Comparison of ENCODE assay signal across 15 cellular contexts in genomic region chr20:57250607-57251343, GRCh38. TPM values are rescaled to one million over a fixed set of nuclear protein-coding genes. Genes with fewer than 3 reads are reported as not detected.
A peak's percentile ranks its signal among the peaks of the same experiment; 100 is the strongest.
DNase-seq lines count a peak whose midpoint lies in the region; ATAC-seq and TF ChIP-seq lines count a peak whose summit lies in the region.
"Had no signal": no experiment of that assay in that cellular context is flagged by ENCODE, and none has a peak within 500 bp of the region (broad histone marks: within the 10 kb centered on the region; RNA-seq: fewer than 3 reads in every experiment).

No MANE protein-coding gene starts in this region.

- H3K27ac Mint-ChIP-seq in activated T-helper 1 cell treated with anti-CD3 and anti-CD28 coated beads, Interleukin-12 subunit alpha, Interleukin-12 subunit beta, Interleukin-2, Interleukin-4 antibody, amounts not matched to agents 30 ng/mL and 10 ng/mL and 1 ng/mL, durations not matched to agents 14 hours and 24 hours and 36 hours, result no peak overlapping the region
- peak overlapping the region in 4 of 10 donors; percentile 37 to 79 (median 54) for H3K27ac Mint-ChIP-seq in naive thymus-derived CD8-positive, alpha-beta T cell
- H3K27ac Mint-ChIP-seq: stimulated activated naive CD8-positive, alpha-beta T cell treated with anti-CD3 and anti-CD28 coated beads, Interleukin-15, Interleukin-2, amounts not matched to agents 100 ng/mL and 50 ng/mL, for 24 hours had no signal

- H3K27me3 Mint-ChIP-seq in activated T-helper 1 cell treated with anti-CD3 and anti-CD28 coated beads, Interleukin-12 subunit alpha, Interleukin-12 subunit beta, Interleukin-2, Interleukin-4 antibody, amounts not matched to agents 30 ng/mL and 10 ng/mL and 1 ng/mL, durations not matched to agents 14 hours and 24 hours and 36 hours (ENCODE audit: insufficient read depth), result peaks cover 3% of the 10 kb centered on the region
- H3K27me3 Mint-ChIP-seq in naive thymus-derived CD8-positive, alpha-beta T cell, result peaks cover 6 to 50% (median 20%) of the 10 kb centered on the region in 5 donors

- intact Hi-C loops in activated T-helper 1 cell treated with anti-CD3 and anti-CD28 coated beads, Interleukin-12 subunit alpha, Interleukin-12 subunit beta, Interleukin-2, Interleukin-4 antibody, amounts not matched to agents 30 ng/mL and 10 ng/mL and 1 ng/mL, durations not matched to agents 14 hours and 24 hours and 36 hours (cut with micrococcal nuclease), result no loop called here

- DNase-seq in activated T-helper 1 cell treated with anti-CD3 and anti-CD28 coated beads, Interleukin-12 subunit alpha, Interleukin-12 subunit beta, Interleukin-2, Interleukin-4 antibody, amounts not matched to agents 30 ng/mL and 10 ng/mL and 1 ng/mL, durations not matched to agents 14 hours and 24 hours and 36 hours (ENCODE audit: low spot score), result peak; percentile 4
- DNase-seq in naive thymus-derived CD8-positive, alpha-beta T cell, result peak in 3 of 10 donors; percentile 3 to 20 (median 7)
- no peak for DNase-seq in HUDEP-2 (lab: John Stamatoyannopoulos, UW; ENCODE audit: unreplicated experiment in 76 of 76)
- DNase-seq in GM20000 (ENCODE audit: low spot score), result no peak
- no peak for DNase-seq in NCI-H2196 (lab: John Stamatoyannopoulos, UW; ENCODE audit: unreplicated experiment)
- DNase-seq: cortex of kidney, NCI-H1092 treated with DMSO at 0.1 percent for 48 hours, NCI-H774, nucleus accumbens had no signal

- ATAC-seq in GM19467 (IDR thresholded peaks at IDR 0.05; ENCODE audit: unreplicated experiment) (peak; percentile 64), GM18519 (IDR thresholded peaks at IDR 0.05; ENCODE audit: low FRiP score, unreplicated experiment) (no peak)
- peak in 1 of 2 donors; percentile 88 for ATAC-seq in naive thymus-derived CD8-positive, alpha-beta T cell

- peak overlapping the region; percentile 45 for H3K27ac ChIP-seq in KOPT-K1 (ENCODE audit: low read depth, low read length, poor library complexity, severe bottlenecking)

- TF ChIP-seq CTCF in GM20000 (IDR thresholded peaks at IDR 0.05; ENCODE audit: extremely low read depth, missing control alignments), result no peak

- peaks cover 13% of the 10 kb centered on the region for H3K4me1 Mint-ChIP-seq in activated T-helper 1 cell treated with anti-CD3 and anti-CD28 coated beads, Interleukin-12 subunit alpha, Interleukin-12 subunit beta, Interleukin-2, Interleukin-4 antibody, amounts not matched to agents 30 ng/mL and 10 ng/mL and 1 ng/mL, durations not matched to agents 14 hours and 24 hours and 36 hours (ENCODE audit: low read depth)
- peaks cover 0 to 14% (median 5%) of the 10 kb centered on the region in 4 donors for H3K4me1 Mint-ChIP-seq in naive thymus-derived CD8-positive, alpha-beta T cell

- POLR2A ChIA-PET in naive thymus-derived CD8-positive, alpha-beta T cell (lab: Charles Lee), result no interaction called here

- no peaks in the 10 kb centered on the region for H3K36me3 Mint-ChIP-seq in activated T-helper 1 cell treated with anti-CD3 and anti-CD28 coated beads, Interleukin-12 subunit alpha, Interleukin-12 subunit beta, Interleukin-2, Interleukin-4 antibody, amounts not matched to agents 30 ng/mL and 10 ng/mL and 1 ng/mL, durations not matched to agents 14 hours and 24 hours and 36 hours (ENCODE audit: low read depth)
- peaks cover 0 to 7% (median 0%) of the 10 kb centered on the region in 3 donors for H3K36me3 Mint-ChIP-seq in naive thymus-derived CD8-positive, alpha-beta T cell

- H3K9me3 ChIP-seq in KOPT-K1 (ENCODE audit: insufficient read depth, low read length, poor library complexity, severe bottlenecking), result peaks cover 4% of the 10 kb centered on the region

- H3K9me3 Mint-ChIP-seq in activated T-helper 1 cell treated with anti-CD3 and anti-CD28 coated beads, Interleukin-12 subunit alpha, Interleukin-12 subunit beta, Interleukin-2, Interleukin-4 antibody, amounts not matched to agents 30 ng/mL and 10 ng/mL and 1 ng/mL, durations not matched to agents 14 hours and 24 hours and 36 hours, result no peaks in the 10 kb centered on the region
- H3K9me3 Mint-ChIP-seq in naive thymus-derived CD8-positive, alpha-beta T cell, result peaks cover 0 to 6% (median 2%) of the 10 kb centered on the region in 9 donors

- no peaks in the 10 kb centered on the region for H3K36me3 ChIP-seq in KOPT-K1 (ENCODE audit: insufficient read depth, low read length)

- no peak overlapping the region for H3K4me3 Mint-ChIP-seq in activated T-helper 1 cell treated with anti-CD3 and anti-CD28 coated beads, Interleukin-12 subunit alpha, Interleukin-12 subunit beta, Interleukin-2, Interleukin-4 antibody, amounts not matched to agents 30 ng/mL and 10 ng/mL and 1 ng/mL, durations not matched to agents 14 hours and 24 hours and 36 hours
- H3K4me3 Mint-ChIP-seq in naive thymus-derived CD8-positive, alpha-beta T cell, result peak overlapping the region in 7 of 10 donors; percentile 28 to 79 (median 46)
- H3K4me3 Mint-ChIP-seq: stimulated activated naive CD8-positive, alpha-beta T cell treated with anti-CD3 and anti-CD28 coated beads, Interleukin-15, Interleukin-2, amounts not matched to agents 100 ng/mL and 50 ng/mL, for 24 hours had no signal

RNA-seq across cellular contexts. Expression of gene BMP7, which starts 15.7 kb away (rescaled TPM):
- 0.12 and 0.21 TPM in 2 replicates for total RNA-seq in activated T-helper 1 cell treated with anti-CD3 and anti-CD28 coated beads, Interleukin-12 subunit alpha, Interleukin-12 subunit beta, Interleukin-2, Interleukin-4 antibody, amounts not matched to agents 30 ng/mL and 10 ng/mL and 1 ng/mL, durations not matched to agents 14 hours and 24 hours and 36 hours
- total RNA-seq in naive thymus-derived CD8-positive, alpha-beta T cell, result not detected
- polyA plus RNA-seq in naive thymus-derived CD8-positive, alpha-beta T cell, result not detected
- total RNA-seq: fibroblast of villous mesenchyme; T-helper 2 cell treated with Interferon-gamma antibody and Interleukin-4, amounts not matched to agents 100 ng/mL and 5 ng/mL, for 36 hours had no signal
